In the genomic region with DNA sequence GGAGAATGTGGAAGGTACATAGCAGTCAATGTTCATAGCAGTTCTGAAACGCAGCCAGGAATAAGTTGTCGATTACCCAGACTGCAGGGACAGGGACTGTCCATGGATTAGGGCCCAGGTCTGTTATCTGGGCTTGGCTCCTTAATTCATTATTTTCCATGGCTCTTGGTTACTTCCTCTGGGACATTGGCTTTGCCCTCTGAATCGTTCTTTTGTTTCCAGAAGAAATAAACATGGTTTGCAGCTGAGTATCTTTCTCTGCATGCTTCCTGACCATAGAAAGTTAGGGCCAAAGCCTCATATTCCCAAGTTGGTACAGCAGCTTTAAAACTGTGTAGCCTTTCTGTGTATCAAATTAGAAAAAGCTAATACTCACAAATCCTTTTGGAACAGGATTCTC, we compare ENCODE assay signal across 1 cellular context.
TF ChIP-seq lines count a peak whose summit lies in the region.

No MANE protein-coding gene starts in this region.

TF ChIP-seq in GM23338, 12 proteins besides CTCF, POLR2A, EP300 and RAD21:
- TF ChIP-seq, protein P1, sequence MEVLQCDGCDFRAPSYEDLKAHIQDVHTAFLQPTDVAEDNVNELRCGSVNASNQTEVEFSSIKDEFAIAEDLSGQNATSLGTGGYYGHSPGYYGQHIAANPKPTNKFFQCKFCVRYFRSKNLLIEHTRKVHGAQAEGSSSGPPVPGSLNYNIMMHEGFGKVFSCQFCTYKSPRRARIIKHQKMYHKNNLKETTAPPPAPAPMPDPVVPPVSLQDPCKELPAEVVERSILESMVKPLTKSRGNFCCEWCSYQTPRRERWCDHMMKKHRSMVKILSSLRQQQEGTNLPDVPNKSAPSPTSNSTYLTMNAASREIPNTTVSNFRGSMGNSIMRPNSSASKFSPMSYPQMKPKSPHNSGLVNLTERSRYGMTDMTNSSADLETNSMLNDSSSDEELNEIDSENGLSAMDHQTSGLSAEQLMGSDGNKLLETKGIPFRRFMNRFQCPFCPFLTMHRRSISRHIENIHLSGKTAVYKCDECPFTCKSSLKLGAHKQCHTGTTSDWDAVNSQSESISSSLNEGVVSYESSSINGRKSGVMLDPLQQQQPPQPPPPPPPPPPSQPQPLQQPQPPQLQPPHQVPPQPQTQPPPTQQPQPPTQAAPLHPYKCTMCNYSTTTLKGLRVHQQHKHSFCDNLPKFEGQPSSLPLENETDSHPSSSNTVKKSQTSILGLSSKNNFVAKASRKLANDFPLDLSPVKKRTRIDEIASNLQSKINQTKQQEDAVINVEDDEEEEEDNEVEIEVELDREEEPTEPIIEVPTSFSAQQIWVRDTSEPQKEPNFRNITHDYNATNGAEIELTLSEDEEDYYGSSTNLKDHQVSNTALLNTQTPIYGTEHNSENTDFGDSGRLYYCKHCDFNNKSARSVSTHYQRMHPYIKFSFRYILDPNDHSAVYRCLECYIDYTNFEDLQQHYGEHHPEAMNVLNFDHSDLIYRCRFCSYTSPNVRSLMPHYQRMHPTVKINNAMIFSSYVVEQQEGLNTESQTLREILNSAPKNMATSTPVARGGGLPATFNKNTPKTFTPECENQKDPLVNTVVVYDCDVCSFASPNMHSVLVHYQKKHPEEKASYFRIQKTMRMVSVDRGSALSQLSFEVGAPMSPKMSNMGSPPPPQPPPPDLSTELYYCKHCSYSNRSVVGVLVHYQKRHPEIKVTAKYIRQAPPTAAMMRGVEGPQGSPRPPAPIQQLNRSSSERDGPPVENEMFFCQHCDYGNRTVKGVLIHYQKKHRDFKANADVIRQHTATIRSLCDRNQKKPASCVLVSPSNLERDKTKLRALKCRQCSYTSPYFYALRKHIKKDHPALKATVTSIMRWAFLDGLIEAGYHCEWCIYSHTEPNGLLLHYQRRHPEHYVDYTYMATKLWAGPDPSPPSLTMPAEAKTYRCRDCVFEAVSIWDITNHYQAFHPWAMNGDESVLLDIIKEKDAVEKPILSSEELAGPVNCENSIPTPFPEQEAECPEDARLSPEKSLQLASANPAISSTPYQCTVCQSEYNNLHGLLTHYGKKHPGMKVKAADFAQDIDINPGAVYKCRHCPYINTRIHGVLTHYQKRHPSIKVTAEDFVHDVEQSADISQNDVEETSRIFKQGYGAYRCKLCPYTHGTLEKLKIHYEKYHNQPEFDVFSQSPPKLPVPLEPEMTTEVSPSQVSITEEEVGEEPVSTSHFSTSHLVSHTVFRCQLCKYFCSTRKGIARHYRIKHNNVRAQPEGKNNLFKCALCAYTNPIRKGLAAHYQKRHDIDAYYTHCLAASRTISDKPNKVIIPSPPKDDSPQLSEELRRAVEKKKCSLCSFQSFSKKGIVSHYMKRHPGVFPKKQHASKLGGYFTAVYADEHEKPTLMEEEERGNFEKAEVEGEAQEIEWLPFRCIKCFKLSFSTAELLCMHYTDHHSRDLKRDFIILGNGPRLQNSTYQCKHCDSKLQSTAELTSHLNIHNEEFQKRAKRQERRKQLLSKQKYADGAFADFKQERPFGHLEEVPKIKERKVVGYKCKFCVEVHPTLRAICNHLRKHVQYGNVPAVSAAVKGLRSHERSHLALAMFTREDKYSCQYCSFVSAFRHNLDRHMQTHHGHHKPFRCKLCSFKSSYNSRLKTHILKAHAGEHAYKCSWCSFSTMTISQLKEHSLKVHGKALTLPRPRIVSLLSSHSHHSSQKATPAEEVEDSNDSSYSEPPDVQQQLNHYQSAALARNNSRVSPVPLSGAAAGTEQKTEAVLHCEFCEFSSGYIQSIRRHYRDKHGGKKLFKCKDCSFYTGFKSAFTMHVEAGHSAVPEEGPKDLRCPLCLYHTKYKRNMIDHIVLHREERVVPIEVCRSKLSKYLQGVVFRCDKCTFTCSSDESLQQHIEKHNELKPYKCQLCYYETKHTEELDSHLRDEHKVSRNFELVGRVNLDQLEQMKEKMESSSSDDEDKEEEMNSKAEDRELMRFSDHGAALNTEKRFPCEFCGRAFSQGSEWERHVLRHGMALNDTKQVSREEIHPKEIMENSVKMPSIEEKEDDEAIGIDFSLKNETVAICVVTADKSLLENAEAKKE (CRISPR knock-in tag; IDR thresholded peaks at IDR 0.05) = no peak
- TF ChIP-seq STAT1 (IDR thresholded peaks at IDR 0.05; ENCODE audit: unreplicated experiment) (no peak), ZNF331 (CRISPR knock-in tag; IDR thresholded peaks at IDR 0.05; ENCODE audit: low read depth) (no peak), EZH2 (IDR thresholded peaks at IDR 0.05; ENCODE audit: low read depth, unreplicated experiment) (no peak), EZH2phosphoT487 (IDR thresholded peaks at IDR 0.05; ENCODE audit: unreplicated experiment) (no peak), JUNB (IDR thresholded peaks at IDR 0.05; ENCODE audit: unreplicated experiment) (no peak), CREB1 (CRISPR knock-in tag; IDR thresholded peaks at IDR 0.05; ENCODE audit: low read depth) (no peak), ZNF114 (CRISPR knock-in tag; IDR thresholded peaks at IDR 0.05) (no peak), POLR2AphosphoS5 (IDR thresholded peaks at IDR 0.05; ENCODE audit: low read depth) (no peak), NANOG (IDR thresholded peaks at IDR 0.05; ENCODE audit: borderline replicate concordance) (no peak)
- TF ChIP-seq, protein P2, sequence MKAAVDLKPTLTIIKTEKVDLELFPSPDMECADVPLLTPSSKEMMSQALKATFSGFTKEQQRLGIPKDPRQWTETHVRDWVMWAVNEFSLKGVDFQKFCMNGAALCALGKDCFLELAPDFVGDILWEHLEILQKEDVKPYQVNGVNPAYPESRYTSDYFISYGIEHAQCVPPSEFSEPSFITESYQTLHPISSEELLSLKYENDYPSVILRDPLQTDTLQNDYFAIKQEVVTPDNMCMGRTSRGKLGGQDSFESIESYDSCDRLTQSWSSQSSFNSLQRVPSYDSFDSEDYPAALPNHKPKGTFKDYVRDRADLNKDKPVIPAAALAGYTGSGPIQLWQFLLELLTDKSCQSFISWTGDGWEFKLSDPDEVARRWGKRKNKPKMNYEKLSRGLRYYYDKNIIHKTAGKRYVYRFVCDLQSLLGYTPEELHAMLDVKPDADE (IDR thresholded peaks at IDR 0.05) = no peak
- TF ChIP-seq, protein P3, sequence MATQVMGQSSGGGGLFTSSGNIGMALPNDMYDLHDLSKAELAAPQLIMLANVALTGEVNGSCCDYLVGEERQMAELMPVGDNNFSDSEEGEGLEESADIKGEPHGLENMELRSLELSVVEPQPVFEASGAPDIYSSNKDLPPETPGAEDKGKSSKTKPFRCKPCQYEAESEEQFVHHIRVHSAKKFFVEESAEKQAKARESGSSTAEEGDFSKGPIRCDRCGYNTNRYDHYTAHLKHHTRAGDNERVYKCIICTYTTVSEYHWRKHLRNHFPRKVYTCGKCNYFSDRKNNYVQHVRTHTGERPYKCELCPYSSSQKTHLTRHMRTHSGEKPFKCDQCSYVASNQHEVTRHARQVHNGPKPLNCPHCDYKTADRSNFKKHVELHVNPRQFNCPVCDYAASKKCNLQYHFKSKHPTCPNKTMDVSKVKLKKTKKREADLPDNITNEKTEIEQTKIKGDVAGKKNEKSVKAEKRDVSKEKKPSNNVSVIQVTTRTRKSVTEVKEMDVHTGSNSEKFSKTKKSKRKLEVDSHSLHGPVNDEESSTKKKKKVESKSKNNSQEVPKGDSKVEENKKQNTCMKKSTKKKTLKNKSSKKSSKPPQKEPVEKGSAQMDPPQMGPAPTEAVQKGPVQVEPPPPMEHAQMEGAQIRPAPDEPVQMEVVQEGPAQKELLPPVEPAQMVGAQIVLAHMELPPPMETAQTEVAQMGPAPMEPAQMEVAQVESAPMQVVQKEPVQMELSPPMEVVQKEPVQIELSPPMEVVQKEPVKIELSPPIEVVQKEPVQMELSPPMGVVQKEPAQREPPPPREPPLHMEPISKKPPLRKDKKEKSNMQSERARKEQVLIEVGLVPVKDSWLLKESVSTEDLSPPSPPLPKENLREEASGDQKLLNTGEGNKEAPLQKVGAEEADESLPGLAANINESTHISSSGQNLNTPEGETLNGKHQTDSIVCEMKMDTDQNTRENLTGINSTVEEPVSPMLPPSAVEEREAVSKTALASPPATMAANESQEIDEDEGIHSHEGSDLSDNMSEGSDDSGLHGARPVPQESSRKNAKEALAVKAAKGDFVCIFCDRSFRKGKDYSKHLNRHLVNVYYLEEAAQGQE (IDR thresholded peaks at IDR 0.05; ENCODE audit: unreplicated experiment) = no peak
